ENCODE assay signal across 8 cellular contexts in genomic region chr16:10945065-10945787, GRCh38. TPM values are rescaled to one million over a fixed set of nuclear protein-coding genes. Genes with fewer than 3 reads are reported as not detected.
DNase-seq lines count a peak whose midpoint lies in the region; ATAC-seq and TF ChIP-seq lines count a peak whose summit lies in the region.

No MANE protein-coding gene starts in this region.

- H3K9me3 Mint-ChIP-seq in activated naive CD4-positive, alpha-beta T cell treated with anti-CD3 and anti-CD28 coated beads for 36 hours = no peaks in the 10 kb centered on the region

- CTCF ChIA-PET in activated naive CD4-positive, alpha-beta T cell treated with anti-CD3 and anti-CD28 coated beads for 36 hours (lab: Charles Lee) = interaction anchor here (1.0 to 2.1 kb wide), 3 partner anchors 9 to 27 kb away, joined by 4 to 18 read pairs (median 8); no protein-coding TSS in a partner anchor

- peaks cover 4% of the 10 kb centered on the region for H3K36me3 Mint-ChIP-seq in activated naive CD4-positive, alpha-beta T cell treated with anti-CD3 and anti-CD28 coated beads for 36 hours (ENCODE audit: low read depth)

- H3K27me3 Mint-ChIP-seq in activated naive CD4-positive, alpha-beta T cell treated with anti-CD3 and anti-CD28 coated beads for 36 hours (ENCODE audit: low read depth) = no peaks in the 10 kb centered on the region

- TF ChIP-seq EP300 in upper lobe of left lung (IDR thresholded peaks at IDR 0.05) = no peak

- H3K4me1 ChIP-seq in lung (ENCODE audit: control insufficient read depth in 2 of 2, insufficient read depth in 2 of 2, low read length in 2 of 2) (peaks cover 25 to 30% of the 10 kb centered on the region in 2 donors), upper lobe of left lung (peaks cover 48 to 79% (median 60%) of the 10 kb centered on the region in 4 donors)

- peaks cover 62% of the 10 kb centered on the region for H3K4me1 Mint-ChIP-seq in activated naive CD4-positive, alpha-beta T cell treated with anti-CD3 and anti-CD28 coated beads for 36 hours (ENCODE audit: low read depth)

- TF ChIP-seq CTCF in astrocyte of the cerebellum (IDR thresholded peaks at IDR 0.05; ENCODE audit: low read depth, low read length, missing control alignments) (no peak), lung (IDR thresholded peaks at IDR 0.05; ENCODE audit: control extremely low read depth, extremely low read depth) (no peak), upper lobe of left lung (IDR thresholded peaks at IDR 0.05) (no peak)

- TF ChIP-seq POLR2A in upper lobe of left lung (IDR thresholded peaks at IDR 0.05) = no peak

- H3K27ac ChIP-seq in lung (ENCODE audit: low read depth in 1 of 2, low read length in 1 of 2) = peak overlapping the region in 1 of 2 donors; percentile 84
- H3K27ac ChIP-seq in upper lobe of left lung = peak overlapping the region; percentile 79 to 89 (median 84)

- DNase-seq in activated naive CD4-positive, alpha-beta T cell treated with anti-CD3 and anti-CD28 coated beads for 36 hours = no peak
- DNase-seq in activated naive CD4-positive, alpha-beta T cell treated with Interleukin-2 at 50 U/mL for 16 hours = no peak
- DNase-seq in astrocyte of the cerebellum (ENCODE audit: low read depth) (no peak), lung (ENCODE audit: low spot score) (no peak), upper lobe of left lung (no peak), KBM-7 (no peak)

- H3K4me3 Mint-ChIP-seq in activated naive CD4-positive, alpha-beta T cell treated with anti-CD3 and anti-CD28 coated beads for 36 hours = peak overlapping the region; percentile 81

- in situ Hi-C loops in astrocyte of the cerebellum (cut with HindIII; ENCODE audit: low sequenced_read_pairs) = no loop called here
- in situ Hi-C loops in KBM-7 (cut with MboI; ENCODE audit: low pct_unique_long_range_greater_than_20kb, low sequenced_read_pairs) = loop anchor here (25.0 kb wide), 1 partner anchor 408 kb away; no protein-coding TSS in a partner anchor

- ATAC-seq in lung (ENCODE audit: insufficient read depth, low FRiP score) = no peak
- ATAC-seq in upper lobe of left lung (ENCODE audit: low FRiP score in 2 of 2) = no peak
- ATAC-seq in GM19328 (IDR thresholded peaks at IDR 0.05; ENCODE audit: unreplicated experiment) = no peak
- ATAC-seq in GM21825 (IDR thresholded peaks at IDR 0.05; ENCODE audit: unreplicated experiment) = no peak

- H3K9me3 ChIP-seq in lung (ENCODE audit: control insufficient read depth in 2 of 2, insufficient read depth in 1 of 2, low read length in 1 of 2) (no peaks in the 10 kb centered on the region), upper lobe of left lung (no peaks in the 10 kb centered on the region)

- WGBS in lung, 2 donors = 30 to 35% methylated on average over 14 of the region's 14 CpGs
- 34 to 35% methylated on average over 13 to 14 of the region's 14 CpGs for whole genome bisulfite sequencing in upper lobe of left lung, 2 donors

- H3K36me3 ChIP-seq in lung (ENCODE audit: control insufficient read depth in 2 of 2, insufficient read depth in 2 of 2, low read length in 2 of 2) (no peaks in the 10 kb centered on the region), upper lobe of left lung (no peaks in the 10 kb centered on the region)

- no peaks in the 10 kb centered on the region for H3K27me3 ChIP-seq in lung (ENCODE audit: control insufficient read depth, insufficient read depth)
- H3K27me3 ChIP-seq in upper lobe of left lung = no peaks in the 10 kb centered on the region

- intact Hi-C loops in activated naive CD4-positive, alpha-beta T cell treated with anti-CD3 and anti-CD28 coated beads for 36 hours (cut with micrococcal nuclease) = loop anchor here (2.0 to 10.0 kb wide), 2 partner anchors 640 to 1982 kb away; partner anchors contain the start of genes LITAF and USP7

- H3K27ac Mint-ChIP-seq in activated naive CD4-positive, alpha-beta T cell treated with anti-CD3 and anti-CD28 coated beads for 36 hours = peak overlapping the region; percentile 70

- H3K4me3 ChIP-seq in astrocyte of the cerebellum (ENCODE audit: low read depth, low read length) (peak overlapping the region; percentile 57), lung (peak overlapping the region; percentile 82), upper lobe of left lung (peak overlapping the region; percentile 71 to 91 (median 81))

RNA-seq across cellular contexts. Expression of gene CLEC16A, which starts 0.9 kb away (rescaled TPM):
- 10 to 100 TPM; 18.4 to 20.1 TPM for total RNA-seq in activated naive CD4-positive, alpha-beta T cell treated with anti-CD3 and anti-CD28 coated beads for 36 hours
- 10 to 100 TPM; 38.1 to 44.4 TPM for total RNA-seq in lung
- polyA plus RNA-seq in lung = 10 to 100 TPM; 14.3 to 14.7 TPM
- 10 to 100 TPM; 33.3 to 85.9 (median 46.4) TPM for total RNA-seq in upper lobe of left lung

RNA-seq across cellular contexts. Expression of gene DEXI, which starts 3.0 kb away (rescaled TPM):
- 10 to 100 TPM; 23.4 to 25.9 TPM for total RNA-seq in activated naive CD4-positive, alpha-beta T cell treated with anti-CD3 and anti-CD28 coated beads for 36 hours
- total RNA-seq in lung (10 to 100 TPM; 19.5 to 35.5 TPM), upper lobe of left lung (10 to 100 TPM; 28.4 to 87.0 (median 55.1) TPM)
- polyA plus RNA-seq in lung = 10 to 100 TPM; 22.1 to 33.9 TPM
